ENCODE assay signal across 1 cellular context in the genomic region with DNA sequence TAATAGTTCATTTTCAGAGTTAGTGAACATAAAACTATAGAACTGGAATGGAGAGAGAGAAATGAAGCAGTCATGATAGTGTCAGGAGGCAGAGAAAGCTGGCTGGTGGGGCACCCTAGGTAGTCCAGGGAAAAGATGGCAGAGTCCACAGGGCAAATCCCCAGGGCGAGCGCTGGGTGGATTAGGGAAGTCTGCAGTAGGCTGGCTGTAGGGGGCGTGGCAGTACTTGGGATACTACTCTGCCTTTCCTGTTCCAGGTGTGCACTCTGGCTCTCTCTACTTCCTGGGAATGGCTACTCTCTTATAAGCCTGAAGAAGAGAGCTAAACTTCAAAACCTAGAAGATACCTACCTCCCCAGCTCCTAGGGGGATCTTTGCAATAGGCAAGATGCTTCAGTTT.
TF ChIP-seq lines count a peak whose summit lies in the region.

No MANE protein-coding gene starts in this region.

TF ChIP-seq in GM23338, 12 proteins besides CTCF, POLR2A, EP300 and RAD21 (continued from another document):
- TF ChIP-seq, protein P1, sequence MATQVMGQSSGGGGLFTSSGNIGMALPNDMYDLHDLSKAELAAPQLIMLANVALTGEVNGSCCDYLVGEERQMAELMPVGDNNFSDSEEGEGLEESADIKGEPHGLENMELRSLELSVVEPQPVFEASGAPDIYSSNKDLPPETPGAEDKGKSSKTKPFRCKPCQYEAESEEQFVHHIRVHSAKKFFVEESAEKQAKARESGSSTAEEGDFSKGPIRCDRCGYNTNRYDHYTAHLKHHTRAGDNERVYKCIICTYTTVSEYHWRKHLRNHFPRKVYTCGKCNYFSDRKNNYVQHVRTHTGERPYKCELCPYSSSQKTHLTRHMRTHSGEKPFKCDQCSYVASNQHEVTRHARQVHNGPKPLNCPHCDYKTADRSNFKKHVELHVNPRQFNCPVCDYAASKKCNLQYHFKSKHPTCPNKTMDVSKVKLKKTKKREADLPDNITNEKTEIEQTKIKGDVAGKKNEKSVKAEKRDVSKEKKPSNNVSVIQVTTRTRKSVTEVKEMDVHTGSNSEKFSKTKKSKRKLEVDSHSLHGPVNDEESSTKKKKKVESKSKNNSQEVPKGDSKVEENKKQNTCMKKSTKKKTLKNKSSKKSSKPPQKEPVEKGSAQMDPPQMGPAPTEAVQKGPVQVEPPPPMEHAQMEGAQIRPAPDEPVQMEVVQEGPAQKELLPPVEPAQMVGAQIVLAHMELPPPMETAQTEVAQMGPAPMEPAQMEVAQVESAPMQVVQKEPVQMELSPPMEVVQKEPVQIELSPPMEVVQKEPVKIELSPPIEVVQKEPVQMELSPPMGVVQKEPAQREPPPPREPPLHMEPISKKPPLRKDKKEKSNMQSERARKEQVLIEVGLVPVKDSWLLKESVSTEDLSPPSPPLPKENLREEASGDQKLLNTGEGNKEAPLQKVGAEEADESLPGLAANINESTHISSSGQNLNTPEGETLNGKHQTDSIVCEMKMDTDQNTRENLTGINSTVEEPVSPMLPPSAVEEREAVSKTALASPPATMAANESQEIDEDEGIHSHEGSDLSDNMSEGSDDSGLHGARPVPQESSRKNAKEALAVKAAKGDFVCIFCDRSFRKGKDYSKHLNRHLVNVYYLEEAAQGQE (IDR thresholded peaks at IDR 0.05; ENCODE audit: unreplicated experiment): no peak
- TF ChIP-seq ZNF114 (CRISPR knock-in tag; IDR thresholded peaks at IDR 0.05) (no peak), ZNF462 (CRISPR knock-in tag; IDR thresholded peaks at IDR 0.05) (no peak), JUNB (IDR thresholded peaks at IDR 0.05; ENCODE audit: unreplicated experiment) (no peak), STAT1 (IDR thresholded peaks at IDR 0.05; ENCODE audit: unreplicated experiment) (no peak)
